Comparison of ENCODE assay signal across 8 cellular contexts in genomic region chr2:197786010-197786877, GRCh38. TPM values are rescaled to one million over a fixed set of nuclear protein-coding genes. Genes with fewer than 3 reads are reported as not detected.
DNase-seq lines count a peak whose midpoint lies in the region; ATAC-seq and TF ChIP-seq lines count a peak whose summit lies in the region.

No MANE protein-coding gene starts in this region.

- peak; percentile 68 for ATAC-seq in GM21381 (IDR thresholded peaks at IDR 0.05; ENCODE audit: unreplicated experiment)

- TF ChIP-seq CTCF in AG09319 (IDR thresholded peaks at IDR 0.05; ENCODE audit: low read depth, low read length) (peak; percentile 30), Peyer's patch (IDR thresholded peaks at IDR 0.05) (peak in 5 of 6 experiments; percentile 28 to 46 (median 38)), ascending aorta (IDR thresholded peaks at IDR 0.05) (peak in 2 of 3 experiments; percentile 59 to 60)

- peaks cover 0 to 11% (median 0%) of the 10 kb centered on the region in 4 donors for H3K4me1 ChIP-seq in Peyer's patch
- no peaks in the 10 kb centered on the region for H3K4me1 ChIP-seq in ascending aorta

- H3K27ac Mint-ChIP-seq in immature natural killer cell = no peak overlapping the region

- H3K4me3 Mint-ChIP-seq in immature natural killer cell = peak overlapping the region; percentile 28 to 66 (median 47)

- H3K27me3 ChIP-seq in Peyer's patch (peaks cover 0 to 9% of the 10 kb centered on the region in 2 donors), ascending aorta (no peaks in the 10 kb centered on the region)

- H3K9me3 Mint-ChIP-seq in immature natural killer cell = no peaks in the 10 kb centered on the region

- no peak for TF ChIP-seq POLR2A in Peyer's patch (IDR thresholded peaks at IDR 0.05)

- peaks cover 4 to 16% (median 9%) of the 10 kb centered on the region in 3 donors for H3K27me3 Mint-ChIP-seq in immature natural killer cell (ENCODE audit: low read depth in 3 of 3)

- intact Hi-C loops in ascending aorta (cut with DNase I) = no loop called here

- no peaks in the 10 kb centered on the region for H3K9me3 ChIP-seq in Peyer's patch
- H3K9me3 ChIP-seq in ascending aorta = no peaks in the 10 kb centered on the region

- H3K4me3 ChIP-seq in Peyer's patch (peak overlapping the region; percentile 18 to 49 (median 43)), ascending aorta (peak overlapping the region; percentile 41 to 72)

- H3K36me3 ChIP-seq in Peyer's patch (no peaks in the 10 kb centered on the region), ascending aorta (no peaks in the 10 kb centered on the region)

- no peaks in the 10 kb centered on the region for H3K36me3 Mint-ChIP-seq in immature natural killer cell

- DNase-seq in AG09319 (ENCODE audit: extremely low read depth, low read depth) = no peak
- DNase-seq in Peyer's patch = peak in 2 of 3 donors; percentile 52 to 54
- DNase-seq in ascending aorta (ENCODE audit: low spot score in 2 of 2) = no peak
- DNase-seq in immature natural killer cell = peak; percentile 7 to 34 (median 25)
- DNase-seq in stimulated activated CD4-positive, alpha-beta T cell treated with anti-CD3 and anti-CD28 coated beads, Interleukin-4, amount 100 ng/mL, for 1 hour = peak; percentile 67
- DNase-seq in inferior parietal cortex (ENCODE audit: extremely low spot score) = no peak
- DNase-seq in SW480 (ENCODE audit: low spot score) = no peak

- H3K4me1 Mint-ChIP-seq in immature natural killer cell = peaks cover 0 to 2% of the 10 kb centered on the region in 2 donors

- H3K27ac ChIP-seq in Peyer's patch = no peak overlapping the region
- no peak overlapping the region for H3K27ac ChIP-seq in ascending aorta

RNA-seq across cellular contexts. Expression of gene BOLL, which starts 1.1 kb away (rescaled TPM):
- total RNA-seq in Peyer's patch = not detected
- total RNA-seq in ascending aorta = not detected
- polyA plus RNA-seq in immature natural killer cell = under 1 TPM in 1 of 3 donors, not detected in 2; 0.08 TPM

RNA-seq across cellular contexts. Expression of gene PLCL1, which starts 18.1 kb away (rescaled TPM):
- total RNA-seq in Peyer's patch (1 to 10 TPM in 3 of 4 donors, not detected in 1; 1.9 to 5.8 (median 2.8) TPM), ascending aorta (14.3 TPM)
- under 1 TPM in 2 of 3 donors, not detected in 1; 0.51 to 0.53 TPM for polyA plus RNA-seq in immature natural killer cell

Comparison
In these comparisons a context has a peak if more than half of its experiments do, and no peak if none do; other contexts are left out.
1. DNase-seq: peak in Peyer's patch (2 of 3), immature natural killer cell (3 of 3) and stimulated activated CD4-positive, alpha-beta T cell treated with anti-CD3 and anti-CD28 coated beads, Interleukin-4, amount 100 ng/mL, for 1 hour (single experiment); none in AG09319 (single experiment), ascending aorta (0 of 2), inferior parietal cortex (single experiment) and SW480 (single experiment).
2. Peak in every context shown above with its lines, with median percentiles within 50 percentile points of each other: CTCF ChIP-seq.